Comparison of ENCODE assay signal across 1 cellular context in the genomic region with DNA sequence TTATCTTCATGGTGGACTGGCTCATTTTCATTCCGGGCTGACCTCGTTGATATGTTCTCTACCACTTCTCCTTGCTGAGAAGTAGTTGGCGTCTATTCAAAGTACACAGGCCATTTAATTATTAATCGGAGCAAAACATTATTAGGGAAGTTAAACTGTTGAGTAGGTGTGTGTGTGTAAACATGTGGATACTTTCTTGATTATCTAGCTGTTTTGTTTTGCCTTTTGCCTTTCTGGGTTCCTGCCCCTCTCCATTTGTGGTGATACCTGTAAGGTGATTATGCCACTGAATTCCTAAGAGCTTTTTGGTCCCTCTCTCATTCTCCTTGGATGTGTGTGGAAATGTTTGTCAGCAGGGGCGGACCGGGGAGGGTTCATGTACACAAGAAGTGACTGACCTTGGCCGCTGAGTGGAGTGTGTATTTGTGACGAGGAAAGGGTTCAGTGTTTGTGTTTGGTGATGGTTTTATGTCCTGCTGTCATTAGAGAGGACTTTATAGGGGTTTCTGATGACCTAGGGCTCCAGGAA.
A peak's percentile ranks its signal among the peaks of the same experiment; 100 is the strongest.
TF ChIP-seq lines count a peak whose summit lies in the region.

No MANE protein-coding gene starts in this region.

TF ChIP-seq in HepG2, 621 proteins besides CTCF, POLR2A, EP300 and RAD21 (continued from another document and continues in another):
- no peak for TF ChIP-seq AFF4 (CRISPR knock-in tag; IDR thresholded peaks at IDR 0.05)
- TF ChIP-seq NFRKB (IDR thresholded peaks at IDR 0.05) = no peak
- TF ChIP-seq ARID3A (IDR thresholded peaks at IDR 0.05; ENCODE audit: low read depth, low read length) = peak; percentile 57; the same call in 1 of the 2 replicates
- TF ChIP-seq FOXO1 (CRISPR knock-in tag; IDR thresholded peaks at IDR 0.05) = peak; percentile 84
- peak; percentile 41; the same call in 1 of the 2 replicates for TF ChIP-seq GATAD1 (CRISPR knock-in tag; IDR thresholded peaks at IDR 0.05)
- TF ChIP-seq HES4 (CRISPR knock-in tag; IDR thresholded peaks at IDR 0.05; ENCODE audit: borderline replicate concordance) = no peak
- no peak for TF ChIP-seq BORCS8-MEF2B (CRISPR knock-in tag; IDR thresholded peaks at IDR 0.05)
- TF ChIP-seq ZNF205 (CRISPR knock-in tag; IDR thresholded peaks at IDR 0.05) = no peak
- TF ChIP-seq MYPOP (CRISPR knock-in tag; IDR thresholded peaks at IDR 0.05) = no peak; the same call in 1 of the 2 replicates
- peak; percentile 71; the same call in 1 of the 2 replicates for TF ChIP-seq HMG20A (CRISPR knock-in tag; IDR thresholded peaks at IDR 0.05; ENCODE audit: borderline replicate concordance)
- TF ChIP-seq ZMYM4 (CRISPR knock-in tag; IDR thresholded peaks at IDR 0.05) = 0 out of 2 replicates have a peak, but pooled peaks have one; percentile 49
- TF ChIP-seq, protein P1, sequence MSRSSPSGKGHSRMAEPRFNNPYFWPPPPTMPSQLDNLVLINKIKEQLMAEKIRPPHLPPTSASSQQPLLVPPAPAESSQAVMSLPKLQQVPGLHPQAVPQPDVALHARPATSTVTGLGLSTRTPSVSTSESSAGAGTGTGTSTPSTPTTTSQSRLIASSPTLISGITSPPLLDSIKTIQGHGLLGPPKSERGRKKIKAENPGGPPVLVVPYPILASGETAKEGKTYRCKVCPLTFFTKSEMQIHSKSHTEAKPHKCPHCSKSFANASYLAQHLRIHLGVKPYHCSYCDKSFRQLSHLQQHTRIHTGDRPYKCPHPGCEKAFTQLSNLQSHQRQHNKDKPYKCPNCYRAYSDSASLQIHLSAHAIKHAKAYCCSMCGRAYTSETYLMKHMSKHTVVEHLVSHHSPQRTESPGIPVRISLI (CRISPR knock-in tag; IDR thresholded peaks at IDR 0.05; ENCODE audit: borderline replicate concordance) = no peak
- TF ChIP-seq, protein P2, sequence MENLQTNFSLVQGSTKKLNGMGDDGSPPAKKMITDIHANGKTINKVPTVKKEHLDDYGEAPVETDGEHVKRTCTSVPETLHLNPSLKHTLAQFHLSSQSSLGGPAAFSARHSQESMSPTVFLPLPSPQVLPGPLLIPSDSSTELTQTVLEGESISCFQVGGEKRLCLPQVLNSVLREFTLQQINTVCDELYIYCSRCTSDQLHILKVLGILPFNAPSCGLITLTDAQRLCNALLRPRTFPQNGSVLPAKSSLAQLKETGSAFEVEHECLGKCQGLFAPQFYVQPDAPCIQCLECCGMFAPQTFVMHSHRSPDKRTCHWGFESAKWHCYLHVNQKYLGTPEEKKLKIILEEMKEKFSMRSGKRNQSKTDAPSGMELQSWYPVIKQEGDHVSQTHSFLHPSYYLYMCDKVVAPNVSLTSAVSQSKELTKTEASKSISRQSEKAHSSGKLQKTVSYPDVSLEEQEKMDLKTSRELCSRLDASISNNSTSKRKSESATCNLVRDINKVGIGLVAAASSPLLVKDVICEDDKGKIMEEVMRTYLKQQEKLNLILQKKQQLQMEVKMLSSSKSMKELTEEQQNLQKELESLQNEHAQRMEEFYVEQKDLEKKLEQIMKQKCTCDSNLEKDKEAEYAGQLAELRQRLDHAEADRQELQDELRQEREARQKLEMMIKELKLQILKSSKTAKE (CRISPR knock-in tag; IDR thresholded peaks at IDR 0.05; ENCODE audit: borderline replicate concordance) = peak; percentile 63; the same call in 1 of the 2 replicates
- TF ChIP-seq ZFP36L2 (CRISPR knock-in tag; IDR thresholded peaks at IDR 0.05) = no peak
- TF ChIP-seq RXRA (CRISPR knock-in tag; IDR thresholded peaks at IDR 0.05) = peak; percentile 61; the same call in 1 of the 2 replicates
- TF ChIP-seq ZNF430 (CRISPR knock-in tag; IDR thresholded peaks at IDR 0.05) = no peak
- TF ChIP-seq HNF1A (IDR thresholded peaks at IDR 0.05; ENCODE audit: low read depth) = peak; percentile 77; the same call in 1 of the 2 replicates
- TF ChIP-seq HNF1A (CRISPR knock-in tag; IDR thresholded peaks at IDR 0.05; ENCODE audit: borderline replicate concordance) = peak; percentile 90
- TF ChIP-seq CBX5 (CRISPR knock-in tag; IDR thresholded peaks at IDR 0.05; ENCODE audit: borderline replicate concordance) = peak; percentile 50; the same call in 1 of the 2 replicates
- no peak for TF ChIP-seq POLR2G (IDR thresholded peaks at IDR 0.05; ENCODE audit: low read depth, low read length)
- TF ChIP-seq, protein P3, sequence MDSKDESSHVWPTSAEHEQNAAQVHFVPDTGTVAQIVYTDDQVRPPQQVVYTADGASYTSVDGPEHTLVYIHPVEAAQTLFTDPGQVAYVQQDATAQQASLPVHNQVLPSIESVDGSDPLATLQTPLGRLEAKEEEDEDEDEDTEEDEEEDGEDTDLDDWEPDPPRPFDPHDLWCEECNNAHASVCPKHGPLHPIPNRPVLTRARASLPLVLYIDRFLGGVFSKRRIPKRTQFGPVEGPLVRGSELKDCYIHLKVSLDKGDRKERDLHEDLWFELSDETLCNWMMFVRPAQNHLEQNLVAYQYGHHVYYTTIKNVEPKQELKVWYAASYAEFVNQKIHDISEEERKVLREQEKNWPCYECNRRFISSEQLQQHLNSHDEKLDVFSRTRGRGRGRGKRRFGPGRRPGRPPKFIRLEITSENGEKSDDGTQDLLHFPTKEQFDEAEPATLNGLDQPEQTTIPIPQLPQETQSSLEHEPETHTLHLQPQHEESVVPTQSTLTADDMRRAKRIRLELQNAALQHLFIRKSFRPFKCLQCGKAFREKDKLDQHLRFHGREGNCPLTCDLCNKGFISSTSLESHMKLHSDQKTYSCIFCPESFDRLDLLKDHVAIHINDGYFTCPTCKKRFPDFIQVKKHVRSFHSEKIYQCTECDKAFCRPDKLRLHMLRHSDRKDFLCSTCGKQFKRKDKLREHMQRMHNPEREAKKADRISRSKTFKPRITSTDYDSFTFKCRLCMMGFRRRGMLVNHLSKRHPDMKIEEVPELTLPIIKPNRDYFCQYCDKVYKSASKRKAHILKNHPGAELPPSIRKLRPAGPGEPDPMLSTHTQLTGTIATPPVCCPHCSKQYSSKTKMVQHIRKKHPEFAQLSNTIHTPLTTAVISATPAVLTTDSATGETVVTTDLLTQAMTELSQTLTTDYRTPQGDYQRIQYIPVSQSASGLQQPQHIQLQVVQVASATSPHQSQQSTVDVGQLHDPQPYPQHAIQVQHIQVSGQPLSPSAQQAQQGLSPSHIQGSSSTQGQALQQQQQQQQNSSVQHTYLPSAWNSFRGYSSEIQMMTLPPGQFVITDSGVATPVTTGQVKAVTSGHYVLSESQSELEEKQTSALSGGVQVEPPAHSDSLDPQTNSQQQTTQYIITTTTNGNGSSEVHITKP (CRISPR knock-in tag; IDR thresholded peaks at IDR 0.05; ENCODE audit: low read depth) = peak; percentile 75; the same call in 1 of the 2 replicates
- TF ChIP-seq FOXJ3 (CRISPR knock-in tag; IDR thresholded peaks at IDR 0.05; ENCODE audit: borderline replicate concordance) = peak; percentile 73; the same call in 1 of the 2 replicates
- TF ChIP-seq JUND (CRISPR knock-in tag; IDR thresholded peaks at IDR 0.05) = peak; percentile 46; the same call in 1 of the 2 replicates
- TF ChIP-seq, protein P4, sequence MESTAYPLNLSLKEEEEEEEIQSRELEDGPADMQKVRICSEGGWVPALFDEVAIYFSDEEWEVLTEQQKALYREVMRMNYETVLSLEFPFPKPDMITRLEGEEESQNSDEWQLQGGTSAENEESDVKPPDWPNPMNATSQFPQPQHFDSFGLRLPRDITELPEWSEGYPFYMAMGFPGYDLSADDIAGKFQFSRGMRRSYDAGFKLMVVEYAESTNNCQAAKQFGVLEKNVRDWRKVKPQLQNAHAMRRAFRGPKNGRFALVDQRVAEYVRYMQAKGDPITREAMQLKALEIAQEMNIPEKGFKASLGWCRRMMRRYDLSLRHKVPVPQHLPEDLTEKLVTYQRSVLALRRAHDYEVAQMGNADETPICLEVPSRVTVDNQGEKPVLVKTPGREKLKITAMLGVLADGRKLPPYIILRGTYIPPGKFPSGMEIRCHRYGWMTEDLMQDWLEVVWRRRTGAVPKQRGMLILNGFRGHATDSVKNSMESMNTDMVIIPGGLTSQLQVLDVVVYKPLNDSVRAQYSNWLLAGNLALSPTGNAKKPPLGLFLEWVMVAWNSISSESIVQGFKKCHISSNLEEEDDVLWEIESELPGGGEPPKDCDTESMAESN (CRISPR knock-in tag; conservative IDR thresholded peaks at IDR 0.05) = 0 out of 2 replicates have a peak, but pooled peaks have one; percentile 29
- peak; percentile 55 for TF ChIP-seq NR2F6 (IDR thresholded peaks at IDR 0.05)
- TF ChIP-seq NR2F6 (CRISPR knock-in tag; IDR thresholded peaks at IDR 0.05) = peak; percentile 49; the same call in 1 of the 2 replicates
- TF ChIP-seq RXRB (CRISPR knock-in tag; IDR thresholded peaks at IDR 0.05; ENCODE audit: borderline replicate concordance) = peak; percentile 86
- peak; percentile 48; the same call in 1 of the 2 replicates for TF ChIP-seq ZFP90 (CRISPR knock-in tag; IDR thresholded peaks at IDR 0.05; ENCODE audit: borderline replicate concordance)
- no peak for TF ChIP-seq NFKBIZ (CRISPR knock-in tag; IDR thresholded peaks at IDR 0.05)
- no peak for TF ChIP-seq ATF3 (CRISPR knock-in tag; IDR thresholded peaks at IDR 0.05)
- 0 out of 2 replicates have a peak, but pooled peaks have one; percentile 18 for TF ChIP-seq TFAP4 (IDR thresholded peaks at IDR 0.05; ENCODE audit: borderline replicate concordance, low read depth)
